In the genomic region with DNA sequence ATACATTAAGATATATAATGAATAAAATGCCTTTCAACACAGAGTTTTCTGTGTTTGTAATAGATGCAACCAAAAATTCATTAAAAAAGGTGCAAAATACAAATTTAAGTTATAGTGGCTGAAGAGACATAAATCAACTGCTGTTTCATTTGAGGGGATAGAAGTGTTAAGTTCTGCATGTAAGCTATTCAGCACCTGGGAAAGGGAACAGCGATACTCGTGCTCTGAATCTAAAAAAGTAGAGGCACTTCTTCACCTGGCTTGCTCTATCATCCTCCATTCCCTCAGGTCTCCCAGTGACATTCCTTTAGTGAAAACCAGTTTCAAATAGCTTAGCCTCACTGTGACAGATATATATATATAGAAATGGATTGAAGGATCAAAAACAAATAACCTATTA, we compare ENCODE assay signal across 10 cellular contexts.
"Had no signal": no experiment of that assay in that cellular context is flagged by ENCODE, and none has a peak within 500 bp of the region (broad histone marks: within the 10 kb centered on the region; RNA-seq: fewer than 3 reads in every experiment).

No MANE protein-coding gene starts in this region.

- H3K27ac ChIP-seq: neutrophil, right lobe of liver, tibial artery, vagina had no signal

- H3K9me3 ChIP-seq: neutrophil, right lobe of liver, tibial artery, vagina had no signal

- DNase-seq: activated CD4-positive, alpha-beta T cell treated with anti-CD3 and anti-CD28 coated beads, Interleukin-2, amount 10 ng/mL, durations not matched to agents 24 days and 14 days; activated naive CD4-positive, alpha-beta T cell treated with anti-CD3 and anti-CD28 coated beads for 36 hours; naive thymus-derived CD4-positive, alpha-beta T cell; right lobe of liver; tibial artery had no signal

- ATAC-seq: esophagus mucosa; naive thymus-derived CD4-positive, alpha-beta T cell; right lobe of liver; stimulated activated effector memory CD8-positive, alpha-beta T cell treated with anti-CD3 and anti-CD28 coated beads, Interleukin-12 subunit alpha, Interleukin-12 subunit beta, amount 100 ng/mL, for 72 hours had no signal

- H3K4me3 ChIP-seq: lung, right lobe of liver, tibial artery, vagina had no signal

- H3K36me3 ChIP-seq: neutrophil, right lobe of liver, vagina had no signal

- H3K4me1 ChIP-seq: right lobe of liver, tibial artery, vagina had no signal

- H3K27me3 ChIP-seq: neutrophil, right lobe of liver, tibial artery, vagina had no signal
